28 cellular contexts compared by ENCODE assay signal in genomic region chr4:903066-904046, GRCh38.
"Had no signal": no experiment of that assay in that cellular context is flagged by ENCODE, and none has a peak within 500 bp of the region (broad histone marks: within the 10 kb centered on the region; RNA-seq: fewer than 3 reads in every experiment).

No MANE protein-coding gene starts in this region.

- H3K4me3 ChIP-seq: ascending aorta, dorsolateral prefrontal cortex, gastroesophageal sphincter, mucosa of descending colon, sigmoid colon, smooth muscle cell, testis, upper lobe of left lung had no signal

- H3K9me3 Mint-ChIP-seq: nephron progenitor cell; T-helper 1 cell treated with Interleukin-12 subunit alpha and Interleukin-12 subunit beta and Interleukin-4 antibody, amounts not matched to agents 30 μg/mL and 1 μg/mL, for 36 hours had no signal

- H3K9me3 ChIP-seq: ascending aorta, gastroesophageal sphincter, mucosa of descending colon, sigmoid colon, testis, upper lobe of left lung had no signal

- H3K4me1 ChIP-seq: ascending aorta, gastroesophageal sphincter, parathyroid adenoma, sigmoid colon had no signal

- H3K4me1 Mint-ChIP-seq: activated CD4-positive, alpha-beta T cell treated with anti-CD3 and anti-CD28 coated beads, Interleukin-2, amount 10 ng/mL, durations not matched to agents 7 days and 5 days; activated CD8-positive, alpha-beta memory T cell treated with anti-CD3 and anti-CD28 coated beads, Interleukin-2, amount 10 ng/mL, durations not matched to agents 7 days and 5 days had no signal

- ATAC-seq: activated CD4-positive, CD25-positive, alpha-beta regulatory T cell treated with anti-CD3 and anti-CD28 coated beads, Interleukin-2, amount 50 U/mL, for 24 hours; activated CD8-positive, alpha-beta memory T cell treated with anti-CD3 and anti-CD28 coated beads, Interleukin-2, amount 10 ng/mL, durations not matched to agents 7 days and 5 days; activated CD8-positive, alpha-beta T cell treated with anti-CD3 and anti-CD28 coated beads for 36 hours; gastroesophageal sphincter; mucosa of descending colon; stimulated activated memory B cell treated with anti-CD40 and anti-IgM and Interleukin-4, amounts not matched to agents 10 μg/mL and 1 μg/mL and 100 μg/mL, for 72 hours had no signal

- DNase-seq: activated CD4-positive, alpha-beta T cell treated with anti-CD3 and anti-CD28 coated beads, Interleukin-2, amount 10 ng/mL, durations not matched to agents 7 days and 5 days; activated CD8-positive, alpha-beta memory T cell treated with anti-CD3 and anti-CD28 coated beads, Interleukin-2, amount 10 ng/mL, durations not matched to agents 7 days and 5 days; activated CD8-positive, alpha-beta T cell treated with anti-CD3 and anti-CD28 coated beads for 36 hours; activated gamma-delta T cell; activated naive CD4-positive, alpha-beta T cell treated with anti-CD3 and anti-CD28 coated beads, Interleukin-2, amount 50 U/mL, for 16 hours; activated T-cell treated with anti-CD3 and anti-CD28 coated beads for 4 hours; brain microvascular endothelial cell; central memory CD4-positive, alpha-beta T cell; dorsolateral prefrontal cortex; effector memory CD8-positive, alpha-beta T cell; head of caudate nucleus; hypothalamus; mesenchymal stem cell; mucosa of descending colon; nephron progenitor cell; nucleus accumbens; sigmoid colon; stimulated activated CD4-positive, alpha-beta T cell treated with anti-CD3 and anti-CD28 coated beads, Interleukin-15, amount 100 ng/mL, for 24 hours; testis had no signal

- H3K4me3 Mint-ChIP-seq: activated CD4-positive, alpha-beta T cell treated with anti-CD3 and anti-CD28 coated beads, Interleukin-2, amount 10 ng/mL, durations not matched to agents 7 days and 5 days; activated CD8-positive, alpha-beta memory T cell treated with anti-CD3 and anti-CD28 coated beads, Interleukin-2, amount 10 ng/mL, durations not matched to agents 7 days and 5 days; activated CD8-positive, alpha-beta T cell treated with anti-CD3 and anti-CD28 coated beads for 36 hours; effector memory CD8-positive, alpha-beta T cell; nephron progenitor cell; stimulated activated memory B cell treated with anti-CD40 and anti-IgM and Interleukin-4, amounts not matched to agents 10 μg/mL and 1 μg/mL and 100 μg/mL, for 72 hours; T-helper 1 cell treated with Interleukin-12 subunit alpha and Interleukin-12 subunit beta and Interleukin-4 antibody, amounts not matched to agents 30 μg/mL and 1 μg/mL, for 36 hours had no signal

- H3K27me3 Mint-ChIP-seq: activated CD4-positive, alpha-beta T cell treated with anti-CD3 and anti-CD28 coated beads, Interleukin-2, amount 10 ng/mL, durations not matched to agents 7 days and 5 days; activated CD8-positive, alpha-beta memory T cell treated with anti-CD3 and anti-CD28 coated beads, Interleukin-2, amount 10 ng/mL, durations not matched to agents 7 days and 5 days; activated CD8-positive, alpha-beta T cell treated with anti-CD3 and anti-CD28 coated beads for 36 hours; effector memory CD8-positive, alpha-beta T cell; stimulated activated memory B cell treated with anti-CD40 and anti-IgM and Interleukin-4, amounts not matched to agents 10 μg/mL and 1 μg/mL and 100 μg/mL, for 72 hours had no signal

- H3K27ac ChIP-seq: ascending aorta, brain microvascular endothelial cell, gastroesophageal sphincter, parathyroid adenoma, sigmoid colon, testis, upper lobe of left lung had no signal

- FAIRE-seq: colon had no signal

- H3K9ac ChIP-seq: parathyroid adenoma had no signal

- H3K27ac Mint-ChIP-seq: activated CD4-positive, alpha-beta T cell treated with anti-CD3 and anti-CD28 coated beads, Interleukin-2, amount 10 ng/mL, durations not matched to agents 7 days and 5 days; activated CD8-positive, alpha-beta memory T cell treated with anti-CD3 and anti-CD28 coated beads, Interleukin-2, amount 10 ng/mL, durations not matched to agents 7 days and 5 days; stimulated activated memory B cell treated with anti-CD40 and anti-IgM and Interleukin-4, amounts not matched to agents 10 μg/mL and 1 μg/mL and 100 μg/mL, for 72 hours; T-helper 1 cell treated with Interleukin-12 subunit alpha and Interleukin-12 subunit beta and Interleukin-4 antibody, amounts not matched to agents 30 μg/mL and 1 μg/mL, for 36 hours had no signal
